8 cellular contexts compared by ENCODE assay signal in genomic region chr18:49178736-49179135, GRCh38.
A peak's percentile ranks its signal among the peaks of the same experiment; 100 is the strongest.
DNase-seq lines count a peak whose midpoint lies in the region; ATAC-seq and TF ChIP-seq lines count a peak whose summit lies in the region.

No MANE protein-coding gene starts in this region.

- no peaks in the 10 kb centered on the region for H3K36me3 ChIP-seq in Caco-2 (ENCODE audit: control insufficient read depth, insufficient read depth, low read length)
- no peaks in the 10 kb centered on the region for H3K36me3 ChIP-seq in mammary epithelial cell (ENCODE audit: insufficient read depth, low read length)

- H3K27ac Mint-ChIP-seq in Caco-2 (ENCODE audit: unreplicated experiment) = no peak overlapping the region
- no peak overlapping the region for H3K27ac Mint-ChIP-seq in mesothelial cell of epicardium

- H3K27me3 Mint-ChIP-seq in Caco-2 (ENCODE audit: insufficient read depth, unreplicated experiment) = no peaks in the 10 kb centered on the region
- no peaks in the 10 kb centered on the region for H3K27me3 Mint-ChIP-seq in mesothelial cell of epicardium (ENCODE audit: low read depth)

- H3K4me1 Mint-ChIP-seq in Caco-2 (ENCODE audit: low read depth, unreplicated experiment) (no peaks in the 10 kb centered on the region), mesothelial cell of epicardium (peaks cover 16% of the 10 kb centered on the region)

- H3K9me3 ChIP-seq in Caco-2 = no peaks in the 10 kb centered on the region
- H3K9me3 ChIP-seq in mammary epithelial cell (replicated peaks; ENCODE audit: insufficient read depth, low read length) = no peaks in the 10 kb centered on the region

- H3K9me3 Mint-ChIP-seq in Caco-2 (ENCODE audit: unreplicated experiment) = no peaks in the 10 kb centered on the region
- no peaks in the 10 kb centered on the region for H3K9me3 Mint-ChIP-seq in mesothelial cell of epicardium

- no peak overlapping the region for H3K4me2 ChIP-seq in mammary epithelial cell (ENCODE audit: insufficient read depth, low read depth, low read length)

- ATAC-seq in GM18873 (IDR thresholded peaks at IDR 0.05; ENCODE audit: low FRiP score, unreplicated experiment) (no peak), HG03378 (IDR thresholded peaks at IDR 0.05; ENCODE audit: unreplicated experiment) (no peak)

- BruUV-seq in Caco-2 (replicated peaks; lab: Mats Ljungman, UMichigan) (no TSS peak), mammary epithelial cell (replicated peaks; lab: Mats Ljungman, UMichigan) (no TSS peak)

- H2AFZ ChIP-seq in mammary epithelial cell (ENCODE audit: low read depth, low read length) = no peak overlapping the region

- H3K4me1 ChIP-seq in Caco-2 (no peaks in the 10 kb centered on the region), mammary epithelial cell (ENCODE audit: insufficient read depth, low read length) (peaks cover 5% of the 10 kb centered on the region)

- WGBS in mammary epithelial cell (ENCODE audit: low coverage, missing lambda C conversion rate) = 28% methylated on average over 3 of the region's 3 CpGs

- dilution Hi-C loops in mammary epithelial cell (cut with HindIII; ENCODE audit: low sequenced_read_pairs) = no loop called here

- H3K27ac ChIP-seq in mammary epithelial cell (ENCODE audit: insufficient read depth, low read depth, low read length) = no peak overlapping the region

- H3K4me3 Mint-ChIP-seq in Caco-2 (ENCODE audit: unreplicated experiment) (no peak overlapping the region), mesothelial cell of epicardium (no peak overlapping the region)

- peak; percentile 23 to 38 for DNase-seq in Caco-2
- DNase-seq in HT-29 (ENCODE audit: low spot score) = peak; percentile 46
- no peak for DNase-seq in mammary epithelial cell
- DNase-seq in mesothelial cell of epicardium (ENCODE audit: low spot score in 2 of 2, unreplicated experiment in 2 of 2) = no peak
- DNase-seq in occipital lobe (lab: John Stamatoyannopoulos, UW) = no peak
- DNase-seq in NCI-H2029 treated with DMSO at 0.1 percent for 48 hours (lab: John Stamatoyannopoulos, UW) = no peak

- TF ChIP-seq CTCF in Caco-2 (IDR thresholded peaks at IDR 0.05; ENCODE audit: insufficient read depth in 1 of 2, low read depth in 1 of 2, low read length in 1 of 2, severe bottlenecking in 1 of 2, unreplicated experiment in 1 of 2) = peak; percentile 29 to 38
- peak; percentile 52 to 64 for TF ChIP-seq CTCF in mammary epithelial cell (conservative IDR thresholded peaks at IDR 0.05 in 1 of 2, IDR thresholded peaks at IDR 0.05 in 1 of 2; ENCODE audit: extremely low read depth in 1 of 2, insufficient read depth in 1 of 2, low read depth in 1 of 2, low read length in 2 of 2)
- peak; percentile 53 for TF ChIP-seq CTCF in mesothelial cell of epicardium (IDR thresholded peaks at IDR 0.05; ENCODE audit: unreplicated experiment)

- no peaks in the 10 kb centered on the region for H3K79me2 ChIP-seq in mammary epithelial cell (ENCODE audit: insufficient read depth, low read length)

- no peak overlapping the region for H3K4me3 ChIP-seq in Caco-2 (ENCODE audit: low read depth, low read length)
- no peak overlapping the region for H3K4me3 ChIP-seq in mammary epithelial cell (replicated peaks in 1 of 3; ENCODE audit: insufficient read depth in 1 of 3, low read depth in 2 of 3, low read length in 3 of 3)

- H3K9ac ChIP-seq in mammary epithelial cell (ENCODE audit: insufficient read depth, low read length) = no peak overlapping the region

- intact Hi-C loops in Caco-2 (cut with micrococcal nuclease; ENCODE audit: unreplicated experiment) = loop anchor here (1.0 to 5.0 kb wide), 4 partner anchors 66 to 503 kb away; no protein-coding TSS in a partner anchor
- intact Hi-C loops in mammary epithelial cell (cut with micrococcal nuclease) = loop anchor here (1.0 to 10.0 kb wide), 3 partner anchors 154 to 503 kb away; no protein-coding TSS in a partner anchor

- peaks cover 3% of the 10 kb centered on the region for H4K20me1 ChIP-seq in mammary epithelial cell (ENCODE audit: insufficient read depth, low read length)

- H3K27me3 ChIP-seq in Caco-2 (replicated peaks; ENCODE audit: control insufficient read depth, insufficient read depth, low read length) (no peaks in the 10 kb centered on the region), mammary epithelial cell (ENCODE audit: insufficient read depth, low read length) (no peaks in the 10 kb centered on the region)

- POLR2A ChIA-PET in Caco-2 (lab: Charles Lee) = no interaction called here

- CTCF ChIA-PET in Caco-2 (lab: Charles Lee) = interaction anchor here (0.6 to 0.9 kb wide), 3 partner anchors 22 to 1200 kb away, joined by 4 to 6 read pairs (median 5); no protein-coding TSS in a partner anchor
- CTCF ChIA-PET in mammary epithelial cell (lab: Charles Lee; ENCODE audit: low non-redundant PET) = interaction anchor here (0.6 to 0.9 kb wide), 3 partner anchors 254 to 703 kb away, joined by 4 to 28 read pairs (median 10); no protein-coding TSS in a partner anchor

- in situ Hi-C loops in mammary epithelial cell (cut with MboI; ENCODE audit: low sequenced_read_pairs in 2 of 2) = loop anchor here in 1 of 2 donors (10.0 kb wide), 2 partner anchors 234 to 504 kb away; no protein-coding TSS in a partner anchor

- H3K36me3 Mint-ChIP-seq in Caco-2 (ENCODE audit: insufficient read depth, unreplicated experiment) (no peaks in the 10 kb centered on the region), mesothelial cell of epicardium (no peaks in the 10 kb centered on the region)

Comparison
In these comparisons a context has a peak if more than half of its experiments do, and no peak if none do; other contexts are left out.
1. DNase-seq: peak in Caco-2 (2 of 2) and HT-29 (single experiment); none in mammary epithelial cell (single experiment), mesothelial cell of epicardium (0 of 2), occipital lobe (single experiment) and NCI-H2029 treated with DMSO at 0.1 percent for 48 hours (single experiment).
2. Peak in every context shown above with its lines, with median percentiles within 50 percentile points of each other: CTCF ChIP-seq.